Comparison of ENCODE assay signal across 30 cellular contexts in the genomic region with DNA sequence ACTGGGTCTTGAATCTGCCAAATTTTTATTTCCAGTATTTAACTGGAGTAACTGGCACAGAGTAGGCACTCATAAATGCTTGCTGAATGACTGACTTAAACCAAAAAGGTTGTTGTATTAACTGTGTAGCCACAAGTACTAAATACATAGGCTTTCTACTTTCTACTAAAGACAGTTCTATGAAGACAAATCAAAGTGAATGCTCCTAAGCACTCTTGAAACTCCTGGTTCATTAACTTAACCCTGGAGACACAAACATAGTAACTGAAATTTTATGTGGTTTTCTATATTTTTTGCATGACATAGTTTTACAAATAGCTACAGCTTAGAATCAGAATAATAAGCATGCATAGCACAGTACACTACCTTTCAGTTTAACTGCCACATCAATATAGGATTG.
"Had no signal": no experiment of that assay in that cellular context is flagged by ENCODE, and none has a peak within 500 bp of the region (broad histone marks: within the 10 kb centered on the region; RNA-seq: fewer than 3 reads in every experiment).

No MANE protein-coding gene starts in this region.

- H3K4me3 Mint-ChIP-seq: activated B cell treated with CpG ODN at 0.5 μM for 24 hours; activated CD4-positive, alpha-beta memory T cell treated with anti-CD3 and anti-CD28 coated beads, Interleukin-2, amount 10 ng/mL, durations not matched to agents 7 days and 5 days; activated CD8-positive, alpha-beta memory T cell treated with anti-CD3 and anti-CD28 coated beads, Interleukin-2, amount 10 ng/mL, durations not matched to agents 7 days and 5 days; activated naive CD8-positive, alpha-beta T cell treated with anti-CD3 and anti-CD28 coated beads for 36 hours had no signal

- H3K4me1 Mint-ChIP-seq: activated B cell treated with CpG ODN at 0.5 μM for 24 hours; activated naive CD8-positive, alpha-beta T cell treated with anti-CD3 and anti-CD28 coated beads for 36 hours had no signal

- H3K27me3 Mint-ChIP-seq: activated B cell treated with CpG ODN at 0.5 μM for 24 hours; activated CD4-positive, alpha-beta memory T cell treated with anti-CD3 and anti-CD28 coated beads, Interleukin-2, amount 10 ng/mL, durations not matched to agents 7 days and 5 days; activated CD8-positive, alpha-beta memory T cell treated with anti-CD3 and anti-CD28 coated beads, Interleukin-2, amount 10 ng/mL, durations not matched to agents 7 days and 5 days; activated naive CD8-positive, alpha-beta T cell treated with anti-CD3 and anti-CD28 coated beads for 36 hours had no signal

- H3K27ac ChIP-seq: brain microvascular endothelial cell, VCaP had no signal

- H3K27ac Mint-ChIP-seq: activated B cell treated with CpG ODN at 0.5 μM for 24 hours; activated CD4-positive, alpha-beta memory T cell treated with anti-CD3 and anti-CD28 coated beads, Interleukin-2, amount 10 ng/mL, durations not matched to agents 7 days and 5 days; activated CD8-positive, alpha-beta memory T cell treated with anti-CD3 and anti-CD28 coated beads, Interleukin-2, amount 10 ng/mL, durations not matched to agents 7 days and 5 days; activated naive CD8-positive, alpha-beta T cell treated with anti-CD3 and anti-CD28 coated beads for 36 hours had no signal

- ATAC-seq: activated CD8-positive, alpha-beta memory T cell treated with anti-CD3 and anti-CD28 coated beads, Interleukin-2, amount 10 ng/mL, durations not matched to agents 7 days and 5 days had no signal

- H3K36me3 ChIP-seq: brain microvascular endothelial cell had no signal

- DNase-seq: activated B cell treated with CpG ODN at 0.5 μM for 24 hours; activated CD4-positive, alpha-beta memory T cell treated with anti-CD3 and anti-CD28 coated beads, Interleukin-2, amount 10 ng/mL, durations not matched to agents 7 days and 5 days; activated CD4-positive, alpha-beta T cell treated with anti-CD3 and anti-CD28 coated beads for 4 hours; activated CD4-positive, alpha-beta T cell treated with anti-CD3 and anti-CD28 coated beads, Interleukin-2, amount 50 U/mL, for 1 hour; activated CD4-positive, CD25-positive, alpha-beta regulatory T cell treated with anti-CD3 and anti-CD28 coated beads, Interleukin-2, amount 50 U/mL, for 72 hours; activated CD8-positive, alpha-beta memory T cell treated with anti-CD3 and anti-CD28 coated beads for 24 hours; activated CD8-positive, alpha-beta memory T cell treated with anti-CD3 and anti-CD28 coated beads, Interleukin-2, amount 10 ng/mL, durations not matched to agents 7 days and 5 days; activated CD8-positive, alpha-beta memory T cell treated with anti-CD3 and anti-CD28 coated beads, Interleukin-2, amount 50 U/mL, for 48 hours; activated effector memory CD4-positive, alpha-beta T cell treated with anti-CD3 and anti-CD28 coated beads, Interleukin-2, amount 50 U/mL, for 16 hours; activated naive CD4-positive, alpha-beta T cell; activated naive CD4-positive, alpha-beta T cell treated with anti-CD3 and anti-CD28 coated beads, Interleukin-2, amount 50 U/mL, for 16 hours; activated naive CD8-positive, alpha-beta T cell treated with anti-CD3 and anti-CD28 coated beads for 36 hours; activated T-cell treated with anti-CD3 and anti-CD28 coated beads, Interleukin-2, amount 50 U/mL, for 48 hours; amniotic stem cell; aorta; brain microvascular endothelial cell; central memory CD4-positive, alpha-beta T cell; NCI-H1092 treated with DMSO at 0.1 percent for 48 hours; NCI-H1417; NCI-H187 treated with DMSO at 0.1 percent for 48 hours; NCI-H2081; NCI-H345; NCI-H524 treated with DMSO at 0.1 percent for 48 hours; NK-92 treated with Interleukin-12 subunit alpha and Interleukin-12 subunit beta, amount 100 ng/mL, for 24 hours; Right ventricle myocardium superior; SW 1271; T-helper 1 cell; T-helper 2 cell; T-helper 9 cell had no signal

- H3K27me3 ChIP-seq: brain microvascular endothelial cell had no signal
